In genomic region chr21:42760977-42761751, GRCh38 we compare ENCODE assay signal across 18 cellular contexts.
DNase-seq lines count a peak whose midpoint lies in the region; ATAC-seq and TF ChIP-seq lines count a peak whose summit lies in the region.
"Had no signal": no experiment of that assay in that cellular context is flagged by ENCODE, and none has a peak within 500 bp of the region (broad histone marks: within the 10 kb centered on the region; RNA-seq: fewer than 3 reads in every experiment).

No MANE protein-coding gene starts in this region.

- H3K4me1 ChIP-seq in breast epithelium, result no peaks in the 10 kb centered on the region
- H3K4me1 ChIP-seq in Panc1 (ENCODE audit: control insufficient read depth, insufficient read depth, low read length), result no peaks in the 10 kb centered on the region
- H3K4me1 ChIP-seq in right cardiac atrium (ENCODE audit: control insufficient read depth, insufficient read depth, low read length), result no peaks in the 10 kb centered on the region
- H3K4me1 ChIP-seq: colonic mucosa, left lung, SJSA1 had no signal

- no TSS peak for BruUV-seq in MCF 10A (replicated peaks; lab: Mats Ljungman, UMichigan)
- no TSS peak for BruUV-seq in Panc1 (replicated peaks; lab: Mats Ljungman, UMichigan)

- H3K36me3 ChIP-seq in breast epithelium, result no peaks in the 10 kb centered on the region
- no peaks in the 10 kb centered on the region for H3K36me3 ChIP-seq in Panc1 (ENCODE audit: control insufficient read depth, insufficient read depth, low read length)
- H3K36me3 ChIP-seq: colonic mucosa, left lung, SJSA1 had no signal

- TF ChIP-seq CTCF in MCF 10A (IDR thresholded peaks at IDR 0.05; ENCODE audit: unreplicated experiment) (no peak), breast epithelium (IDR thresholded peaks at IDR 0.05) (no peak), Panc1 (IDR thresholded peaks at IDR 0.05) (no peak)

- CTCF ChIA-PET in MCF 10A (lab: Yijun Ruan, JAX) (no interaction called here), Panc1 (lab: Charles Lee) (no interaction called here)

- peak; percentile 36 for ATAC-seq in Panc1
- peak; percentile 59 to 67 for ATAC-seq in right cardiac atrium
- ATAC-seq in stimulated activated effector memory CD8-positive, alpha-beta T cell treated with anti-CD3 and anti-CD28 coated beads, Interleukin-12 subunit alpha, Interleukin-12 subunit beta, amount 100 ng/mL, for 72 hours, result peak; percentile 4
- ATAC-seq in HG03342 (IDR thresholded peaks at IDR 0.05; ENCODE audit: unreplicated experiment), result no peak
- ATAC-seq in GM19324 (IDR thresholded peaks at IDR 0.05; ENCODE audit: low FRiP score, unreplicated experiment), result no peak
- ATAC-seq: left lung had no signal

- no peak for TF ChIP-seq POLR2A in breast epithelium (IDR thresholded peaks at IDR 0.05)

- DNase-seq in MCF 10A (ENCODE audit: unreplicated experiment) (peak; percentile 18), breast epithelium (ENCODE audit: low spot score in 2 of 2) (no peak), Panc1 (ENCODE audit: low read depth, low spot score) (no peak), right cardiac atrium (peak in 1 of 3 donors; percentile 69), NCI-H510A treated with DMSO at 0.1 percent for 48 hours (lab: John Stamatoyannopoulos, UW) (no peak)
- no peak for DNase-seq in stimulated activated effector memory CD8-positive, alpha-beta T cell treated with anti-CD3 and anti-CD28 coated beads, Interleukin-12 subunit alpha, Interleukin-12 subunit beta, amount 100 ng/mL, for 72 hours (ENCODE audit: low spot score in 2 of 2)
- DNase-seq: ACHN; amygdala; colonic mucosa; GDM1; hippocampal formation; NCI-H187; nephron progenitor cell; stimulated activated naive CD4-positive, alpha-beta T cell treated with Interleukin-2 at 50 U/mL for 16 hours had no signal

- 71% methylated on average over 21 of the region's 21 CpGs for WGBS in right cardiac atrium

- H3K9me3 ChIP-seq in breast epithelium (no peaks in the 10 kb centered on the region), Panc1 (ENCODE audit: control insufficient read depth, insufficient read depth, low read depth, low read length) (no peaks in the 10 kb centered on the region), right cardiac atrium (ENCODE audit: control insufficient read depth, low read length) (no peaks in the 10 kb centered on the region)
- H3K9me3 ChIP-seq: colonic mucosa, left lung, SJSA1 had no signal

- H3K27ac ChIP-seq in breast epithelium, result no peak overlapping the region
- no peak overlapping the region for H3K27ac ChIP-seq in Panc1 (ENCODE audit: low read length)
- H3K27ac ChIP-seq in right cardiac atrium (ENCODE audit: low read length), result no peak overlapping the region
- H3K27ac ChIP-seq: colonic mucosa, left lung, SJSA1 had no signal

- H3K27me3 Mint-ChIP-seq in MCF 10A (ENCODE audit: insufficient read depth, unreplicated experiment), result peaks cover 68% of the 10 kb centered on the region

- no peaks in the 10 kb centered on the region for H3K36me3 Mint-ChIP-seq in MCF 10A (ENCODE audit: insufficient read depth, unreplicated experiment)
- no peaks in the 10 kb centered on the region for H3K36me3 Mint-ChIP-seq in stimulated activated effector memory CD8-positive, alpha-beta T cell treated with anti-CD3 and anti-CD28 coated beads, Interleukin-12 subunit alpha, Interleukin-12 subunit beta, amount 100 ng/mL, for 72 hours

- no peak overlapping the region for H3K4me3 Mint-ChIP-seq in MCF 10A (ENCODE audit: unreplicated experiment)
- H3K4me3 Mint-ChIP-seq in stimulated activated effector memory CD8-positive, alpha-beta T cell treated with anti-CD3 and anti-CD28 coated beads, Interleukin-12 subunit alpha, Interleukin-12 subunit beta, amount 100 ng/mL, for 72 hours, result no peak overlapping the region
- H3K4me3 Mint-ChIP-seq: nephron progenitor cell had no signal

- H3K4me1 Mint-ChIP-seq in MCF 10A (ENCODE audit: insufficient read depth, unreplicated experiment), result no peaks in the 10 kb centered on the region
- H3K4me1 Mint-ChIP-seq in stimulated activated effector memory CD8-positive, alpha-beta T cell treated with anti-CD3 and anti-CD28 coated beads, Interleukin-12 subunit alpha, Interleukin-12 subunit beta, amount 100 ng/mL, for 72 hours, result no peaks in the 10 kb centered on the region

- POLR2A ChIA-PET in MCF 10A (lab: Yijun Ruan, JAX), result no interaction called here
- POLR2A ChIA-PET in Panc1 (lab: Charles Lee), result no interaction called here

- H3K4me3 ChIP-seq in breast epithelium (no peak overlapping the region), Panc1 (ENCODE audit: low read depth in 2 of 2, low read length in 2 of 2) (no peak overlapping the region), right cardiac atrium (ENCODE audit: low read length) (no peak overlapping the region)
- H3K4me3 ChIP-seq: colonic mucosa, left lung, SJSA1 had no signal

- intact Hi-C loops in MCF 10A (cut with micrococcal nuclease) (no loop called here), breast epithelium (cut with DNase I; ENCODE audit: low total_unique reads) (no loop called here), Panc1 (cut with micrococcal nuclease; ENCODE audit: unreplicated experiment) (no loop called here), right cardiac atrium (cut with DNase I) (no loop called here)

- H3K27me3 ChIP-seq in breast epithelium, result no peaks in the 10 kb centered on the region
- no peaks in the 10 kb centered on the region; the same call in 1 of the 2 replicates for H3K27me3 ChIP-seq in Panc1 (ENCODE audit: control insufficient read depth, insufficient read depth, low read length)
- no peaks in the 10 kb centered on the region for H3K27me3 ChIP-seq in right cardiac atrium (ENCODE audit: control insufficient read depth, insufficient read depth)
- H3K27me3 ChIP-seq: colonic mucosa, left lung, SJSA1 had no signal

- no peak overlapping the region for H3K27ac Mint-ChIP-seq in MCF 10A (ENCODE audit: low read depth, unreplicated experiment)
- no peak overlapping the region for H3K27ac Mint-ChIP-seq in stimulated activated effector memory CD8-positive, alpha-beta T cell treated with anti-CD3 and anti-CD28 coated beads, Interleukin-12 subunit alpha, Interleukin-12 subunit beta, amount 100 ng/mL, for 72 hours
- H3K27ac Mint-ChIP-seq: nephron progenitor cell had no signal

- in situ Hi-C loops in Panc1 (cut with HindIII; ENCODE audit: low pct_unique_long_range_greater_than_20kb, low sequenced_read_pairs), result no loop called here

- H3K9me3 Mint-ChIP-seq in MCF 10A (ENCODE audit: unreplicated experiment), result no peaks in the 10 kb centered on the region
- H3K9me3 Mint-ChIP-seq in stimulated activated effector memory CD8-positive, alpha-beta T cell treated with anti-CD3 and anti-CD28 coated beads, Interleukin-12 subunit alpha, Interleukin-12 subunit beta, amount 100 ng/mL, for 72 hours, result no peaks in the 10 kb centered on the region
- H3K9me3 Mint-ChIP-seq: nephron progenitor cell had no signal

Comparison
In these comparisons a context has a peak if more than half of its experiments do, and no peak if none do; other contexts are left out.
1. ATAC-seq: peak in Panc1 (single experiment), right cardiac atrium (2 of 2) and stimulated activated effector memory CD8-positive, alpha-beta T cell treated with anti-CD3 and anti-CD28 coated beads, Interleukin-12 subunit alpha, Interleukin-12 subunit beta, amount 100 ng/mL, for 72 hours (single experiment); none in HG03342 (single experiment) and GM19324 (single experiment).